ENCODE assay signal across 8 cellular contexts in the genomic region with DNA sequence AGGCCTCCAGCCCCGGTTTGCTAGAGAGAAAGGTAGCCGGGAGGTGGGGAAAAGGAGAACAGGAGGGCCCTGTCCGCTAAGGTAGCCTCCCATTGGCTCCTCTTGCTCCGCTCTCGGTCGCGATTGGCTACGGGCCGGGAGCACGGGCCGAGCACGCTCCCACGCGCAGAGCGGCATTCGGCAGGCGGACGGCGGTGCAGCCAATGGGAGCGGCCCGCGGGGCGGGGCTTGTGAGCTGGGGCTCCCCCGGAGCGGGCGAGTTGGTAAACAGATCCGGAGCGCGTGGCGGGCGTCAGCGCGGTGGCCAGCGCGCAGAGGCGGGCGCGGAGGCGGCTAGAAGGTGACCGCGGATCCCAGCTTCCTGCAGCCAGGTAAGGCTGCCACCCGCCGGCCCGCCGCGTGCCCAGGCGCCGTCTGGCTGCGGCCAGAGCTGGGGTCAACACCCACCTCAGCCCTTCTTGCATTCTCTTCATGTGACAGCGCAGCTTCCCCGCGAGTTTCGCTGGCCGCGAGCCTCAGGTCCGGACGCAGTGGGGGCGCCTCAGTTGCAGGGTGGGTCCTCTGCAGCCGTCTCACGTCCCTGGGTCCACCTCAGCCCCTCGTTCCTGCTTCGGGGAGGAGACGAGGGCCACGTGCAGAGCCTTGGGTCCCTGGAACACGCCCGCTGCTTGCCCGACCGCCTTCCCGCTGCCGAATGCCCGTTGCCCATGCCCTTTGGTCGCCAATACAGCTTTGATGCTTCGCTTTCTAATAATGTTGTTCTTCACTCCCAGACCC. TPM values are rescaled to one million over a fixed set of nuclear protein-coding genes. Genes with fewer than 3 reads are reported as not detected.
A peak's percentile ranks its signal among the peaks of the same experiment; 100 is the strongest.
DNase-seq lines count a peak whose midpoint lies in the region; ATAC-seq, FAIRE-seq and TF ChIP-seq lines count a peak whose summit lies in the region.

A gene (plus strand): TSS at position 266 of the 777 bp plus-strand sequence. CDS start 21,092 bp downstream, outside the sequence.

- peak; percentile 94 for ATAC-seq in HG03442 (IDR thresholded peaks at IDR 0.05; ENCODE audit: unreplicated experiment)

- DNase-seq in AG09319 (ENCODE audit: extremely low read depth, low read depth): peak; percentile 99
- DNase-seq in GM19239 (ENCODE audit: insufficient read length, low spot score): peak; percentile 91
- peak; percentile 99 for DNase-seq in NCI-H510A treated with DMSO at 0.1 percent for 48 hours (lab: John Stamatoyannopoulos, UW)
- peak; percentile 97 for DNase-seq in activated CD4-positive, alpha-beta T cell treated with anti-CD3 and anti-CD28 coated beads for 24 hours (ENCODE audit: low read depth in 2 of 2)
- DNase-seq in cerebellum (ENCODE audit: low spot score): peak; percentile 99
- peak; percentile 100 for DNase-seq in islet precursor cell
- DNase-seq in stimulated activated CD4-positive, alpha-beta T cell treated with anti-CD3 and anti-CD28 coated beads, Interleukin-12 subunit alpha, Interleukin-12 subunit beta, amount 100 ng/mL, for 4 hours: peak; percentile 98

- peak; percentile 89 for FAIRE-seq in GM19239 (lab: Jason Lieb, UNC)

- TF ChIP-seq CTCF in AG09319 (IDR thresholded peaks at IDR 0.05; ENCODE audit: low read depth, low read length): no peak

RNA-seq across cellular contexts. Expression of the gene that starts here (rescaled TPM):
- total RNA-seq in cerebellum: 19.6 TPM

Comparison
In these comparisons a context has a peak if more than half of its experiments do, and no peak if none do; other contexts are left out.
1. Peak in every context shown above with its lines: DNase-seq and ATAC-seq.